Comparison of ENCODE assay signal across 21 cellular contexts in genomic region chr3:24222165-24222805, GRCh38.
DNase-seq lines count a peak whose midpoint lies in the region; FAIRE-seq and TF ChIP-seq lines count a peak whose summit lies in the region.
"Had no signal": no experiment of that assay in that cellular context is flagged by ENCODE, and none has a peak within 500 bp of the region (broad histone marks: within the 10 kb centered on the region; RNA-seq: fewer than 3 reads in every experiment).

No MANE protein-coding gene starts in this region.

- DNase-seq in EL (peak; percentile 78), RWPE1 (ENCODE audit: low spot score) (no peak), fibroblast of peridontal ligament (ENCODE audit: extremely low read depth) (peak; percentile 18), sigmoid colon (no peak), NCI-H2107 (lab: John Stamatoyannopoulos, UW) (no peak), frontal cortex (ENCODE audit: low spot score in 2 of 2) (no peak), NCI-H2171 (lab: John Stamatoyannopoulos, UW) (no peak)
- DNase-seq in activated effector memory CD4-positive, alpha-beta T cell treated with anti-CD3 and anti-CD28 coated beads, Interleukin-2, amount 50 U/mL, for 16 hours = no peak
- DNase-seq: activated CD4-positive, alpha-beta memory T cell treated with anti-CD3 and anti-CD28 coated beads, Interleukin-2, amount 10 ng/mL, durations not matched to agents 7 days and 5 days; activated naive CD8-positive, alpha-beta T cell treated with anti-CD3 and anti-CD28 coated beads, Interleukin-2, amount 50 U/mL, for 24 hours; activated T-cell treated with anti-CD3 and anti-CD28 coated beads, Interleukin-2, amount 50 U/mL, for 72 hours; AML-193; endodermal cell; NCI-H774; Peyer's patch; retina had no signal

- H3K4me3 ChIP-seq in sigmoid colon = no peak overlapping the region
- H3K4me3 ChIP-seq: lung, Peyer's patch had no signal

- TF ChIP-seq EP300 in sigmoid colon (IDR thresholded peaks at IDR 0.05) = no peak

- H3K27me3 ChIP-seq in sigmoid colon = no peaks in the 10 kb centered on the region
- H3K27me3 ChIP-seq: Peyer's patch had no signal

- intact Hi-C loops in sigmoid colon (cut with DNase I) = loop anchor here (5.0 kb wide), 1 partner anchor 85 kb away; no protein-coding TSS in a partner anchor

- TF ChIP-seq POLR2A in sigmoid colon (IDR thresholded peaks at IDR 0.05) = no peak

- H3K27ac ChIP-seq in RWPE1 (peak overlapping the region; percentile 32; the same call in 1 of the 2 replicates), sigmoid colon (peak overlapping the region; percentile 69 to 82 (median 78))
- H3K27ac ChIP-seq: Peyer's patch, VCaP had no signal

- FAIRE-seq in frontal cortex (lab: Jason Lieb, UNC) = no peak
- FAIRE-seq: D721Med, GM18507, GM19239 had no signal

- H3K9me3 ChIP-seq in sigmoid colon = no peaks in the 10 kb centered on the region
- H3K9me3 ChIP-seq: Peyer's patch had no signal

- POLR2A ChIA-PET in RWPE1 (lab: Yijun Ruan, JAX; ENCODE audit: low non-redundant PET) = no interaction called here

- CTCF ChIA-PET in RWPE1 (lab: Yijun Ruan, JAX) = no interaction called here

- 58 to 83% methylated on average over 4 of the region's 4 CpGs for WGBS in sigmoid colon, 2 donors

- peaks cover 0 to 77% (median 59%) of the 10 kb centered on the region in 4 donors for H3K4me1 ChIP-seq in sigmoid colon
- H3K4me1 ChIP-seq: Peyer's patch had no signal

- no peaks in the 10 kb centered on the region for H3K36me3 ChIP-seq in sigmoid colon
- H3K36me3 ChIP-seq: Peyer's patch had no signal

- TF ChIP-seq CTCF in RWPE1 (conservative IDR thresholded peaks at IDR 0.05; ENCODE audit: low read depth) (no peak), sigmoid colon (IDR thresholded peaks at IDR 0.05) (no peak)

Comparison
In these comparisons a context has a peak if more than half of its experiments do, and no peak if none do; other contexts are left out.
1. DNase-seq: peak in EL (single experiment) and fibroblast of peridontal ligament (single experiment); none in RWPE1 (single experiment), sigmoid colon (single experiment), NCI-H2107 (single experiment), frontal cortex (0 of 2), activated effector memory CD4-positive, alpha-beta T cell treated with anti-CD3 and anti-CD28 coated beads, Interleukin-2, amount 50 U/mL, for 16 hours (single experiment) and NCI-H2171 (single experiment).